In genomic region chr3:62046326-62046725, GRCh38 we compare ENCODE assay signal across 1 cellular context.
TF ChIP-seq lines count a peak whose summit lies in the region.

No MANE protein-coding gene starts in this region.

TF ChIP-seq in WTC11, 78 proteins besides CTCF, POLR2A, EP300 and RAD21 (continued from another document):
- no peak for TF ChIP-seq AFF4 (CRISPR knock-in tag; IDR thresholded peaks at IDR 0.05; ENCODE audit: borderline replicate concordance)
- TF ChIP-seq ETV6 (CRISPR knock-in tag; IDR thresholded peaks at IDR 0.05): no peak
- no peak for TF ChIP-seq ATF1 (CRISPR knock-in tag; IDR thresholded peaks at IDR 0.05)
- TF ChIP-seq, protein P1, sequence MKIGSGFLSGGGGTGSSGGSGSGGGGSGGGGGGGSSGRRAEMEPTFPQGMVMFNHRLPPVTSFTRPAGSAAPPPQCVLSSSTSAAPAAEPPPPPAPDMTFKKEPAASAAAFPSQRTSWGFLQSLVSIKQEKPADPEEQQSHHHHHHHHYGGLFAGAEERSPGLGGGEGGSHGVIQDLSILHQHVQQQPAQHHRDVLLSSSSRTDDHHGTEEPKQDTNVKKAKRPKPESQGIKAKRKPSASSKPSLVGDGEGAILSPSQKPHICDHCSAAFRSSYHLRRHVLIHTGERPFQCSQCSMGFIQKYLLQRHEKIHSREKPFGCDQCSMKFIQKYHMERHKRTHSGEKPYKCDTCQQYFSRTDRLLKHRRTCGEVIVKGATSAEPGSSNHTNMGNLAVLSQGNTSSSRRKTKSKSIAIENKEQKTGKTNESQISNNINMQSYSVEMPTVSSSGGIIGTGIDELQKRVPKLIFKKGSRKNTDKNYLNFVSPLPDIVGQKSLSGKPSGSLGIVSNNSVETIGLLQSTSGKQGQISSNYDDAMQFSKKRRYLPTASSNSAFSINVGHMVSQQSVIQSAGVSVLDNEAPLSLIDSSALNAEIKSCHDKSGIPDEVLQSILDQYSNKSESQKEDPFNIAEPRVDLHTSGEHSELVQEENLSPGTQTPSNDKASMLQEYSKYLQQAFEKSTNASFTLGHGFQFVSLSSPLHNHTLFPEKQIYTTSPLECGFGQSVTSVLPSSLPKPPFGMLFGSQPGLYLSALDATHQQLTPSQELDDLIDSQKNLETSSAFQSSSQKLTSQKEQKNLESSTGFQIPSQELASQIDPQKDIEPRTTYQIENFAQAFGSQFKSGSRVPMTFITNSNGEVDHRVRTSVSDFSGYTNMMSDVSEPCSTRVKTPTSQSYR (CRISPR knock-in tag; IDR thresholded peaks at IDR 0.05): no peak
- no peak for TF ChIP-seq FOXJ3 (CRISPR knock-in tag; IDR thresholded peaks at IDR 0.05; ENCODE audit: borderline replicate concordance)
- TF ChIP-seq JUN (CRISPR knock-in tag; IDR thresholded peaks at IDR 0.05): no peak
- TF ChIP-seq, protein P2, sequence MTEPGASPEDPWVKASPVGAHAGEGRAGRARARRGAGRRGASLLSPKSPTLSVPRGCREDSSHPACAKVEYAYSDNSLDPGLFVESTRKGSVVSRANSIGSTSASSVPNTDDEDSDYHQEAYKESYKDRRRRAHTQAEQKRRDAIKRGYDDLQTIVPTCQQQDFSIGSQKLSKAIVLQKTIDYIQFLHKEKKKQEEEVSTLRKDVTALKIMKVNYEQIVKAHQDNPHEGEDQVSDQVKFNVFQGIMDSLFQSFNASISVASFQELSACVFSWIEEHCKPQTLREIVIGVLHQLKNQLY (CRISPR knock-in tag; IDR thresholded peaks at IDR 0.05): no peak
- TF ChIP-seq NFATC4 (CRISPR knock-in tag; IDR thresholded peaks at IDR 0.05): no peak
- TF ChIP-seq, protein P3, sequence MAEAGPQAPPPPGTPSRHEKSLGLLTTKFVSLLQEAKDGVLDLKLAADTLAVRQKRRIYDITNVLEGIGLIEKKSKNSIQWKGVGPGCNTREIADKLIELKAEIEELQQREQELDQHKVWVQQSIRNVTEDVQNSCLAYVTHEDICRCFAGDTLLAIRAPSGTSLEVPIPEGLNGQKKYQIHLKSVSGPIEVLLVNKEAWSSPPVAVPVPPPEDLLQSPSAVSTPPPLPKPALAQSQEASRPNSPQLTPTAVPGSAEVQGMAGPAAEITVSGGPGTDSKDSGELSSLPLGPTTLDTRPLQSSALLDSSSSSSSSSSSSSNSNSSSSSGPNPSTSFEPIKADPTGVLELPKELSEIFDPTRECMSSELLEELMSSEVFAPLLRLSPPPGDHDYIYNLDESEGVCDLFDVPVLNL (CRISPR knock-in tag; IDR thresholded peaks at IDR 0.05; ENCODE audit: borderline replicate concordance, low read depth): no peak
- TF ChIP-seq TP53 (CRISPR knock-in tag; IDR thresholded peaks at IDR 0.05): no peak
- no peak for TF ChIP-seq NR1H2 (CRISPR knock-in tag; IDR thresholded peaks at IDR 0.05)
- no peak for TF ChIP-seq USF1 (CRISPR knock-in tag; IDR thresholded peaks at IDR 0.05)
